In genomic region chr13:26253787-26254582, GRCh38 we compare ENCODE assay signal across 8 cellular contexts. TPM values are rescaled to one million over a fixed set of nuclear protein-coding genes. Genes with fewer than 3 reads are reported as not detected.
A peak's percentile ranks its signal among the peaks of the same experiment; 100 is the strongest.
DNase-seq lines count a peak whose midpoint lies in the region; ATAC-seq, FAIRE-seq and TF ChIP-seq lines count a peak whose summit lies in the region.

Gene CDK8 (plus strand): TSS chr13:26254129. CDS start chr13:26254642, 513 bp downstream.

- dilution Hi-C loops in keratinocyte (cut with MboI; ENCODE audit: extremely low pct_ligation_motif_present, low sequenced_read_pairs) = no loop called here

- H3K9me1 ChIP-seq in keratinocyte (ENCODE audit: control insufficient read depth, extremely low read depth, insufficient read depth, low read length) = no peaks in the 10 kb centered on the region

- H3K9ac ChIP-seq in keratinocyte (ENCODE audit: control insufficient read depth, extremely low read depth, insufficient read depth, low read length) = peak within 1 kb of the TSS; percentile 84

- peaks cover under 1% of the 10 kb centered on the region for H3K27me3 ChIP-seq in keratinocyte (ENCODE audit: control insufficient read depth, extremely low read depth, insufficient read depth, low read length)

- peaks cover 47% of the 10 kb centered on the region for H3K79me2 ChIP-seq in keratinocyte (ENCODE audit: control insufficient read depth, insufficient read depth, low read length)

- no peaks in the 10 kb centered on the region for H3K36me3 ChIP-seq in keratinocyte (ENCODE audit: control insufficient read depth in 2 of 2, extremely low read depth in 1 of 2, insufficient read depth in 2 of 2, low read length in 2 of 2)

- TF ChIP-seq CTCF in keratinocyte (optimal IDR thresholded peaks at IDR 0.05 in 1 of 3, IDR thresholded peaks at IDR 0.05 in 1 of 3, conservative IDR thresholded peaks at IDR 0.05 in 1 of 3; ENCODE audit: extremely low read depth in 1 of 3, insufficient read depth in 2 of 3, low read length in 3 of 3) = no peak

- H3K4me2 ChIP-seq in keratinocyte (ENCODE audit: control insufficient read depth, extremely low read depth, insufficient read depth, low read depth, low read length) = peak within 1 kb of the TSS; percentile 93

- peak within 1 kb of the TSS; percentile 98 for H2AFZ ChIP-seq in keratinocyte (ENCODE audit: control insufficient read depth, low read length)

- peak within 1 kb of the TSS; percentile 74 to 92 (median 91) for H3K4me3 ChIP-seq in keratinocyte (ENCODE audit: control insufficient read depth in 2 of 3, extremely low read depth in 1 of 3, insufficient read depth in 2 of 3, low read depth in 1 of 3, low read length in 3 of 3)

- peak within 1 kb of the TSS; percentile 75 for H3K27ac ChIP-seq in keratinocyte (ENCODE audit: control insufficient read depth, insufficient read depth, low read length)

- peak; percentile 94 to 97 for DNase-seq in AML-193 (lab: John Stamatoyannopoulos, UW)
- peak; percentile 69 for DNase-seq in NCI-H460 (ENCODE audit: extremely low read depth, low read depth)
- peak; percentile 89 for DNase-seq in activated CD4-positive, CD25-positive, alpha-beta regulatory T cell treated with anti-CD3 and anti-CD28 coated beads, Interleukin-2, amount 50 U/mL, for 72 hours
- peak; percentile 92 for DNase-seq in cerebellar cortex (ENCODE audit: low spot score)
- DNase-seq in keratinocyte (ENCODE audit: low read depth, low spot score) = peak; percentile 46
- peak; percentile 73 to 84 (median 82) for DNase-seq in stimulated activated CD4-positive, alpha-beta T cell treated with anti-CD3 and anti-CD28 coated beads, Interleukin-12 subunit alpha, Interleukin-12 subunit beta, amount 100 ng/mL, for 48 hours (ENCODE audit: low read depth in 2 of 3, low spot score in 1 of 3)

- FAIRE-seq in keratinocyte (lab: Jason Lieb, UNC) = peak; percentile 67

- no peaks in the 10 kb centered on the region for H3K9me3 ChIP-seq in keratinocyte (ENCODE audit: control insufficient read depth, low read depth, low read length)

- peak; percentile 73 for TF ChIP-seq POLR2A in GM19193 (IDR thresholded peaks at IDR 0.05; ENCODE audit: extremely low read depth, insufficient read depth, insufficient read length)

- H4K20me1 ChIP-seq in keratinocyte (ENCODE audit: control insufficient read depth, extremely low read depth, insufficient read depth, low read length) = peaks cover 2% of the 10 kb centered on the region

- peak; percentile 90 for ATAC-seq in HG03432 (IDR thresholded peaks at IDR 0.05; ENCODE audit: unreplicated experiment)

- H3K4me1 ChIP-seq in keratinocyte (ENCODE audit: control insufficient read depth, extremely low read depth, insufficient read depth, low read length) = peaks cover 15% of the 10 kb centered on the region

RNA-seq across cellular contexts. Expression of gene CDK8, which starts in this region (rescaled TPM):
- 25.2 and 25.6 TPM in 2 replicates for total RNA-seq in NCI-H460 (2014; rRNA removed; shearing (Covaris generic))
- polyA plus RNA-seq in NCI-H460 (2014; cell fraction: nucleus; rRNA removed) = 12.8 and 21.4 TPM in 2 replicates
- polyA plus RNA-seq in keratinocyte = 22.2 to 27.5 TPM (median 23.4 TPM) in 3 replicates
- polyA plus RNA-seq in keratinocyte (2011; ENCODE audit: low read depth) = 35.8 TPM
- polyA plus RNA-seq in keratinocyte (2011; cell fraction: cytosol; rRNA removed) = 18.6 and 29.2 TPM in 2 replicates
- polyA plus RNA-seq in keratinocyte (2011; cell fraction: nucleus; rRNA removed) = 24.9 and 27.3 TPM in 2 replicates
- 12.7 and 15.8 TPM in 2 replicates for polyA plus RNA-seq in keratinocyte (2012; ENCODE audit: low replicate concordance)
- 20.0 to 35.8 TPM (median 35.1 TPM) in 3 replicates for polyA minus RNA-seq in keratinocyte
- polyA minus RNA-seq in keratinocyte (2011; cell fraction: cytosol; rRNA and poly(A)+ RNA removed) = 11.1 TPM
- polyA minus RNA-seq in keratinocyte (2011; cell fraction: nucleus; rRNA and poly(A)+ RNA removed) = 9.7 and 19.5 TPM in 2 replicates

Comparison
In these comparisons a context has a peak if more than half of its experiments do, and no peak if none do; other contexts are left out.
1. Peak in every context shown above with its lines: DNase-seq, ATAC-seq, H3K4me3 ChIP-seq and H3K27ac ChIP-seq.